Comparison of ENCODE assay signal across 8 cellular contexts in the genomic region with DNA sequence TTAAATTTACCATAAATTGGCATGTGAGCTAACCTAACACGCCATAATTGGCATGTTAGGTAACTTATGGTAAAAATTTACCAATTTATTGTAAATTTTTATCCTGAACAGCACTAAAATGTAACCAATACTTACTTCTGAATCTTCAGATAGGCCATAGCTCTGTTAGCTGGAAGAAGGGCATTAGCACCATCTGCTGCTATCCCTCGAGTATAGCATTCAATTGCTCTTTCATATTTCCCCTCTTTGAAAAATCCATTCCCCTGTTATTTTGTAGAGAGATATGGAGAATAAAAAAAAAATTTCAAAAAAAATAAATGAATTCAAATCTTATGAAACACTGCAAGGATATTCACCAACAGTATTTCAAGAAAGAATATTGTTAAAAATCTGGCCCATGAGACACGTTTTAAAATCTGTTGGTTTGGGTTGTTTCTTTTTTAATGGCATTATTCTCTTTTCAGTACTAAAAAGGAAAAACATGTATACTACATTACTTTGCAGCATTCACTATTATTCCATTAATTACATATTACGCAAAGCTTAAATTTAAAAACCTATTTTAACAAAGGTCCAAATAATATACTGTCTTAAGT. TPM values are rescaled to one million over a fixed set of nuclear protein-coding genes. Genes with fewer than 3 reads are reported as not detected.
DNase-seq lines count a peak whose midpoint lies in the region; ATAC-seq and TF ChIP-seq lines count a peak whose summit lies in the region.

No MANE protein-coding gene starts in this region.

- no peak overlapping the region for H3K27ac Mint-ChIP-seq in activated CD4-positive, alpha-beta T cell treated with anti-CD3 and anti-CD28 coated beads for 36 hours

- H3K9me3 ChIP-seq in SK-N-MC (ENCODE audit: low read depth, low read length) (no peaks in the 10 kb centered on the region), osteoblast (ENCODE audit: low read depth, low read length) (no peaks in the 10 kb centered on the region)

- no peaks in the 10 kb centered on the region for H3K27me3 ChIP-seq in osteoblast (ENCODE audit: insufficient read depth, low read length)

- POLR2A ChIA-PET in activated CD4-positive, alpha-beta T cell treated with anti-CD3 and anti-CD28 coated beads for 36 hours (lab: Charles Lee), result interaction anchor here (0.6 kb wide), 1 partner anchor 685 kb away, joined by 3 read pairs; no protein-coding TSS in a partner anchor

- no peaks in the 10 kb centered on the region for H3K79me2 ChIP-seq in osteoblast (ENCODE audit: insufficient read depth, low read length)

- no peak for ATAC-seq in activated CD4-positive, alpha-beta T cell treated with anti-CD3 and anti-CD28 coated beads for 36 hours
- no peak for ATAC-seq in HG02981 (IDR thresholded peaks at IDR 0.05; ENCODE audit: unreplicated experiment)

- intact Hi-C loops in activated CD4-positive, alpha-beta T cell treated with anti-CD3 and anti-CD28 coated beads for 36 hours (cut with DNase I, micrococcal nuclease), result loop anchor here (1.0 kb wide), 2 partner anchors 35 to 654 kb away; no protein-coding TSS in a partner anchor

- CTCF ChIA-PET in activated CD4-positive, alpha-beta T cell treated with anti-CD3 and anti-CD28 coated beads for 36 hours (lab: Charles Lee), result interaction anchor here (0.6 to 2.7 kb wide), 28 partner anchors 9 to 1140 kb away, joined by 3 to 23 read pairs (median 3); no protein-coding TSS in a partner anchor

- no peaks in the 10 kb centered on the region for H3K4me1 ChIP-seq in osteoblast (ENCODE audit: insufficient read depth, low read length)

- no peak overlapping the region for H3K27ac ChIP-seq in SK-N-MC
- H3K27ac ChIP-seq in osteoblast (ENCODE audit: low read depth, low read length), result no peak overlapping the region

- H3K4me1 Mint-ChIP-seq in activated CD4-positive, alpha-beta T cell treated with anti-CD3 and anti-CD28 coated beads for 36 hours, result peaks cover 11% of the 10 kb centered on the region

- H4K20me1 ChIP-seq in osteoblast (ENCODE audit: insufficient read depth, low read length), result no peaks in the 10 kb centered on the region

- H3K9me3 Mint-ChIP-seq in activated CD4-positive, alpha-beta T cell treated with anti-CD3 and anti-CD28 coated beads for 36 hours (ENCODE audit: low read depth), result no peaks in the 10 kb centered on the region

- H3K4me2 ChIP-seq in osteoblast (ENCODE audit: insufficient read depth, low read length), result no peak overlapping the region

- H3K4me3 ChIP-seq in SK-N-MC (no peak overlapping the region), epithelial cell of esophagus (ENCODE audit: low read length) (no peak overlapping the region), osteoblast (ENCODE audit: insufficient read depth, low read length) (no peak overlapping the region)

- H3K36me3 ChIP-seq in SK-N-MC (ENCODE audit: insufficient read depth, low read length) (peaks cover 43% of the 10 kb centered on the region), osteoblast (ENCODE audit: insufficient read depth, low read length) (peaks cover 7% of the 10 kb centered on the region)

- no peak overlapping the region for H3K4me3 Mint-ChIP-seq in activated CD4-positive, alpha-beta T cell treated with anti-CD3 and anti-CD28 coated beads for 36 hours

- peak; percentile 42 for DNase-seq in activated CD4-positive, alpha-beta T cell treated with anti-CD3 and anti-CD28 coated beads for 36 hours
- no peak for DNase-seq in activated CD4-positive, alpha-beta T cell treated with anti-CD3 and anti-CD28 coated beads for 1 hour
- DNase-seq in HT-29 (ENCODE audit: low spot score) (peak; percentile 35), SK-N-MC (ENCODE audit: low read depth, low spot score) (peak; percentile 34), epithelial cell of esophagus (ENCODE audit: low read depth) (peak; percentile 47), osteoblast (ENCODE audit: insufficient read length, low spot score, missing footprints) (peak; percentile 43)
- no peak for DNase-seq in effector CD8-positive, alpha-beta T cell (lab: John Stamatoyannopoulos, UW)

- H3K27me3 Mint-ChIP-seq in activated CD4-positive, alpha-beta T cell treated with anti-CD3 and anti-CD28 coated beads for 36 hours, result no peaks in the 10 kb centered on the region

- peak; percentile 80 for TF ChIP-seq CTCF in epithelial cell of esophagus (IDR thresholded peaks at IDR 0.05; ENCODE audit: insufficient read depth, low read depth, low read length, missing control alignments)
- TF ChIP-seq CTCF in osteoblast (IDR thresholded peaks at IDR 0.05; ENCODE audit: extremely low read depth, low read depth, low read length), result peak; percentile 78

- no peak overlapping the region for H2AFZ ChIP-seq in osteoblast (ENCODE audit: low read length)

- H3K9ac ChIP-seq in SK-N-MC (ENCODE audit: insufficient read length), result no peak overlapping the region

- H3K36me3 Mint-ChIP-seq in activated CD4-positive, alpha-beta T cell treated with anti-CD3 and anti-CD28 coated beads for 36 hours (ENCODE audit: low read depth), result peaks cover 31% of the 10 kb centered on the region

RNA-seq across cellular contexts. Expression of a gene that starts 19.1 kb away (rescaled TPM):
- 10 to 100 TPM; 55.3 to 62.8 TPM for total RNA-seq in activated CD4-positive, alpha-beta T cell treated with anti-CD3 and anti-CD28 coated beads for 36 hours
- total RNA-seq in HT-29 (2014; rRNA removed; shearing (Covaris generic)), result 8.6 and 9.4 TPM in 2 replicates
- total RNA-seq in osteoblast, result 15.6 and 17.1 TPM in 2 replicates

RNA-seq across cellular contexts. Expression of a gene that starts 38.5 kb away (rescaled TPM):
- not detected for total RNA-seq in activated CD4-positive, alpha-beta T cell treated with anti-CD3 and anti-CD28 coated beads for 36 hours
- not detected in 2 replicates for total RNA-seq in HT-29 (2014; rRNA removed; shearing (Covaris generic))
- total RNA-seq in osteoblast, result not detected in 2 replicates

Comparison
In these comparisons a context has a peak if more than half of its experiments do, and no peak if none do; other contexts are left out.
1. DNase-seq: peak in activated CD4-positive, alpha-beta T cell treated with anti-CD3 and anti-CD28 coated beads for 36 hours (single experiment), HT-29 (single experiment), SK-N-MC (single experiment), epithelial cell of esophagus (single experiment) and osteoblast (single experiment); none in activated CD4-positive, alpha-beta T cell treated with anti-CD3 and anti-CD28 coated beads for 1 hour (single experiment) and effector CD8-positive, alpha-beta T cell (single experiment).